Comparison of ENCODE assay signal across 11 cellular contexts in genomic region chr17:50853015-50853615, GRCh38. TPM values are rescaled to one million over a fixed set of nuclear protein-coding genes. Genes with fewer than 3 reads are reported as not detected.
DNase-seq lines count a peak whose midpoint lies in the region; ATAC-seq, FAIRE-seq and TF ChIP-seq lines count a peak whose summit lies in the region.
"Had no signal": no experiment of that assay in that cellular context is flagged by ENCODE, and none has a peak within 500 bp of the region (broad histone marks: within the 10 kb centered on the region; RNA-seq: fewer than 3 reads in every experiment).

No MANE protein-coding gene starts in this region.

- H3K36me3 ChIP-seq in Caco-2 (ENCODE audit: control insufficient read depth, insufficient read depth, low read length) (no peaks in the 10 kb centered on the region), Loucy (ENCODE audit: insufficient read depth, low read length) (no peaks in the 10 kb centered on the region), endothelial cell of umbilical vein (ENCODE audit: control insufficient read depth in 2 of 2, extremely low read depth in 1 of 2, insufficient read depth in 2 of 2, low read length in 2 of 2) (no peaks in the 10 kb centered on the region), parathyroid adenoma (ENCODE audit: control insufficient read depth, insufficient read depth, low read length) (no peaks in the 10 kb centered on the region), aorta (ENCODE audit: control insufficient read depth in 1 of 2, insufficient read depth in 2 of 2, low read length in 1 of 2) (no peaks in the 10 kb centered on the region)
- H3K36me3 ChIP-seq: spleen had no signal

- CTCF ChIA-PET in Caco-2 (lab: Charles Lee), result interaction anchor here (0.7 to 7.1 kb wide), 34 partner anchors 8 to 302 kb away, joined by 3 to 186 read pairs (median 10); partner anchors contain the start of genes LUC7L3, NME1, TOB1 and WFIKKN2
- CTCF ChIA-PET in endothelial cell of umbilical vein (lab: Charles Lee), result interaction anchor here (0.6 to 7.6 kb wide), 36 partner anchors 10 to 302 kb away, joined by 3 to 343 read pairs (median 6); partner anchors contain the start of genes ANKRD40CL, NME1, TOB1 and WFIKKN2

- H3F3A ChIP-seq in Loucy (ENCODE audit: low read depth), result no peaks in the 10 kb centered on the region

- 82 to 86% methylated on average over 6 of the region's 6 CpGs for WGBS in aorta, 2 donors

- peak overlapping the region; percentile 64 for H3K4me3 Mint-ChIP-seq in Caco-2 (ENCODE audit: unreplicated experiment)

- H3K9ac ChIP-seq in Loucy (ENCODE audit: low read depth, low read length, poor library complexity, severe bottlenecking) (no peak overlapping the region), endothelial cell of umbilical vein (replicated peaks; ENCODE audit: extremely low read depth, insufficient read depth, low read length) (no peak overlapping the region), parathyroid adenoma (no peak overlapping the region)

- no peaks in the 10 kb centered on the region for H3K9me3 Mint-ChIP-seq in Caco-2 (ENCODE audit: unreplicated experiment)

- H3K4me2 ChIP-seq in Loucy (ENCODE audit: low read depth, low read length, poor library complexity, severe bottlenecking) (peak overlapping the region; percentile 68), endothelial cell of umbilical vein (ENCODE audit: insufficient read depth, low read length) (no peak overlapping the region), parathyroid adenoma (ENCODE audit: low read length) (no peak overlapping the region)

- H3K27me3 Mint-ChIP-seq in Caco-2 (ENCODE audit: insufficient read depth, unreplicated experiment), result no peaks in the 10 kb centered on the region

- H3K4me3 ChIP-seq in Caco-2 (ENCODE audit: low read depth, low read length), result no peak overlapping the region
- no peak overlapping the region for H3K4me3 ChIP-seq in Loucy (ENCODE audit: low read length, poor library complexity, severe bottlenecking)
- H3K4me3 ChIP-seq in endothelial cell of umbilical vein (replicated peaks in 1 of 3; ENCODE audit: insufficient read depth in 1 of 3, low read depth in 1 of 3, low read length in 3 of 3), result no peak overlapping the region
- no peak overlapping the region for H3K4me3 ChIP-seq in parathyroid adenoma (ENCODE audit: low read depth, low read length)
- no peak overlapping the region for H3K4me3 ChIP-seq in aorta (ENCODE audit: low read length in 2 of 2)

- H3K4me1 Mint-ChIP-seq in Caco-2 (ENCODE audit: low read depth, unreplicated experiment), result peaks cover 30% of the 10 kb centered on the region

- H3K27me3 ChIP-seq in Caco-2 (replicated peaks; ENCODE audit: control insufficient read depth, insufficient read depth, low read length) (no peaks in the 10 kb centered on the region), Loucy (ENCODE audit: insufficient read depth, low read length, poor library complexity, severe bottlenecking) (no peaks in the 10 kb centered on the region), endothelial cell of umbilical vein (ENCODE audit: control insufficient read depth in 2 of 2, insufficient read depth in 2 of 2, low read length in 2 of 2) (peaks cover 7 to 16% of the 10 kb centered on the region in 2 experiments), parathyroid adenoma (ENCODE audit: control insufficient read depth, insufficient read depth, low read length) (no peaks in the 10 kb centered on the region), aorta (ENCODE audit: control insufficient read depth in 1 of 2, insufficient read depth in 2 of 2, low read length in 1 of 2) (no peaks in the 10 kb centered on the region)
- H3K27me3 ChIP-seq: spleen had no signal

- H2AFZ ChIP-seq in Loucy (ENCODE audit: low read length), result peak overlapping the region; percentile 92; the same call in 1 of the 2 replicates
- peak overlapping the region; percentile 78 for H2AFZ ChIP-seq in endothelial cell of umbilical vein (ENCODE audit: low read depth, low read length)
- peak overlapping the region; percentile 68 for H2AFZ ChIP-seq in parathyroid adenoma

- H3K27ac Mint-ChIP-seq in Caco-2 (ENCODE audit: unreplicated experiment), result peak overlapping the region; percentile 74

- dilution Hi-C loops in endothelial cell of umbilical vein (cut with MboI; ENCODE audit: extremely low pct_ligation_motif_present, low sequenced_read_pairs), result no loop called here

- no peak for TF ChIP-seq POLR2A in endothelial cell of umbilical vein (IDR thresholded peaks at IDR 0.05; ENCODE audit: low read depth, low read length)

- H3K79me2 ChIP-seq in Loucy (ENCODE audit: insufficient read depth, low read length) (no peaks in the 10 kb centered on the region), endothelial cell of umbilical vein (ENCODE audit: control insufficient read depth, insufficient read depth, low read length) (no peaks in the 10 kb centered on the region), parathyroid adenoma (peaks cover 2% of the 10 kb centered on the region)

- no peaks in the 10 kb centered on the region for H3K9me3 ChIP-seq in Caco-2
- no peaks in the 10 kb centered on the region for H3K9me3 ChIP-seq in Loucy (ENCODE audit: insufficient read depth, low read depth, low read length)
- H3K9me3 ChIP-seq in endothelial cell of umbilical vein (replicated peaks; ENCODE audit: control insufficient read depth, insufficient read depth, low read length), result no peaks in the 10 kb centered on the region
- H3K9me3 ChIP-seq in parathyroid adenoma (ENCODE audit: control insufficient read depth, low read length), result no peaks in the 10 kb centered on the region
- no peaks in the 10 kb centered on the region for H3K9me3 ChIP-seq in aorta (ENCODE audit: control insufficient read depth, low read length)

- no peak for TF ChIP-seq CTCF in Caco-2 (IDR thresholded peaks at IDR 0.05; ENCODE audit: insufficient read depth in 1 of 2, low read depth in 1 of 2, low read length in 1 of 2, severe bottlenecking in 1 of 2, unreplicated experiment in 1 of 2)
- no peak for TF ChIP-seq CTCF in Loucy (conservative IDR thresholded peaks at IDR 0.05; ENCODE audit: low read length)
- no peak for TF ChIP-seq CTCF in endothelial cell of umbilical vein (IDR thresholded peaks at IDR 0.05; ENCODE audit: extremely low read depth in 1 of 2, insufficient read depth in 1 of 2, low read depth in 1 of 2, low read length in 2 of 2)
- no peak for TF ChIP-seq CTCF in parathyroid adenoma (IDR thresholded peaks at IDR 0.05)

- ATAC-seq in GM18873 (IDR thresholded peaks at IDR 0.05; ENCODE audit: low FRiP score, unreplicated experiment) (no peak), GM21381 (IDR thresholded peaks at IDR 0.05; ENCODE audit: unreplicated experiment) (no peak), aorta (ENCODE audit: low FRiP score) (no peak)

- BruUV-seq in Caco-2 (replicated peaks; lab: Mats Ljungman, UMichigan), result no TSS peak
- BruUV-seq in endothelial cell of umbilical vein (replicated peaks; lab: Mats Ljungman, UMichigan), result no TSS peak

- H3K27ac ChIP-seq in endothelial cell of umbilical vein (ENCODE audit: insufficient read depth, low read depth, low read length), result no peak overlapping the region
- H3K27ac ChIP-seq in parathyroid adenoma, result no peak overlapping the region
- H3K27ac ChIP-seq in aorta (ENCODE audit: low read depth in 1 of 2, low read length in 2 of 2), result no peak overlapping the region

- FAIRE-seq in endothelial cell of umbilical vein (lab: Jason Lieb, UNC), result no peak

- no peaks in the 10 kb centered on the region for H3K9me2 ChIP-seq in Loucy (replicated peaks; ENCODE audit: low read depth, low read length)

- no peaks in the 10 kb centered on the region for H4K20me1 ChIP-seq in Loucy (ENCODE audit: insufficient read depth, low read length, poor library complexity, severe bottlenecking)
- no peaks in the 10 kb centered on the region for H4K20me1 ChIP-seq in endothelial cell of umbilical vein (replicated peaks; ENCODE audit: control insufficient read depth, extremely low read depth, insufficient read depth, low read length)

- POLR2A ChIA-PET in Caco-2 (lab: Charles Lee) (interaction anchor here (0.6 to 3.6 kb wide), 8 partner anchors 8 to 117 kb away, joined by 3 to 66 read pairs (median 4); partner anchors contain the start of gene TOB1), endothelial cell of umbilical vein (lab: Charles Lee) (interaction anchor here (1.3 to 6.1 kb wide), 2 partner anchors 13 to 102 kb away, joined by 3 to 67 read pairs; partner anchors contain the start of gene TOB1)

- DNase-seq in Caco-2, result peak; percentile 36 to 39
- DNase-seq in endothelial cell of umbilical vein (ENCODE audit: low read depth, low spot score), result peak; percentile 53
- no peak for DNase-seq in aorta
- DNase-seq: foreskin melanocyte, mesendoderm, NCI-H2171 treated with DMSO at 0.1 percent for 48 hours had no signal

- intact Hi-C loops in Caco-2 (cut with micrococcal nuclease; ENCODE audit: unreplicated experiment), result no loop called here
- intact Hi-C loops in endothelial cell of umbilical vein (cut with micrococcal nuclease), result loop anchor here (5.0 kb wide), 1 partner anchor 299 kb away; the partner anchor contains the start of gene NME1
- intact Hi-C loops in aorta (cut with DNase I), result loop anchor here (2.0 to 5.0 kb wide), 2 partner anchors 104 to 300 kb away; partner anchors contain the start of gene NME1 (in 1 of the 2)

- no peaks in the 10 kb centered on the region for H3K9me1 ChIP-seq in endothelial cell of umbilical vein (replicated peaks; ENCODE audit: control insufficient read depth, extremely low read depth, insufficient read depth, low read length)

- H3K36me3 Mint-ChIP-seq in Caco-2 (ENCODE audit: insufficient read depth, unreplicated experiment), result no peaks in the 10 kb centered on the region

- H3K4me1 ChIP-seq in Caco-2 (peaks cover 25% of the 10 kb centered on the region), Loucy (ENCODE audit: insufficient read depth, low read length, poor library complexity, severe bottlenecking) (peaks cover 12% of the 10 kb centered on the region), endothelial cell of umbilical vein (ENCODE audit: control insufficient read depth, extremely low read depth, insufficient read depth, low read length) (peaks cover 10% of the 10 kb centered on the region), parathyroid adenoma (no peaks in the 10 kb centered on the region), aorta (ENCODE audit: control insufficient read depth in 1 of 2, insufficient read depth in 2 of 2, low read length in 2 of 2) (peaks cover 0 to 2% of the 10 kb centered on the region in 2 donors)

RNA-seq across cellular contexts. Expression of gene TOB1, which starts 13.0 kb away (rescaled TPM):
- total RNA-seq in Caco-2 (2022), result 114 TPM in 2 replicates
- total RNA-seq in endothelial cell of umbilical vein, result 12.9 and 13.0 TPM in 2 replicates
- polyA plus RNA-seq in endothelial cell of umbilical vein, result 3.3 and 4.2 TPM in 2 replicates
- 3.3 and 3.6 TPM in 2 replicates for polyA plus RNA-seq in endothelial cell of umbilical vein (2011; cell fraction: cytosol; rRNA removed)
- 2.3 and 2.6 TPM in 2 replicates for polyA plus RNA-seq in endothelial cell of umbilical vein (2011; cell fraction: nucleus; rRNA removed)
- 10.7 and 13.5 TPM in 2 replicates for polyA plus RNA-seq in endothelial cell of umbilical vein (2012)
- polyA minus RNA-seq in endothelial cell of umbilical vein, result 5.9 and 6.1 TPM in 2 replicates
- 103 TPM for polyA minus RNA-seq in endothelial cell of umbilical vein (2011; cell fraction: cytosol; rRNA and poly(A)+ RNA removed)
- 3.0 and 9.5 TPM in 2 replicates for polyA minus RNA-seq in endothelial cell of umbilical vein (2011; cell fraction: nucleus; rRNA and poly(A)+ RNA removed)
- total RNA-seq in aorta, result 10 to 100 TPM; 42.0 to 55.2 TPM
- polyA plus RNA-seq in aorta, result 10 to 100 TPM; 24.0 to 39.8 TPM

RNA-seq across cellular contexts. Expression of gene WFIKKN2, which starts 17.7 kb away (rescaled TPM):
- total RNA-seq in Caco-2 (2022), result not detected in 2 replicates
- total RNA-seq in endothelial cell of umbilical vein, result not detected in 2 replicates
- 0.03 TPM in 1 of 2 replicates, not detected in the other for polyA plus RNA-seq in endothelial cell of umbilical vein
- not detected in 2 replicates for polyA plus RNA-seq in endothelial cell of umbilical vein (2011; cell fraction: cytosol; rRNA removed)
- not detected in 2 replicates for polyA plus RNA-seq in endothelial cell of umbilical vein (2011; cell fraction: nucleus; rRNA removed)
- polyA plus RNA-seq in endothelial cell of umbilical vein (2012), result not detected in 2 replicates
- not detected in 2 replicates for polyA minus RNA-seq in endothelial cell of umbilical vein
- not detected for polyA minus RNA-seq in endothelial cell of umbilical vein (2011; cell fraction: cytosol; rRNA and poly(A)+ RNA removed)
- not detected in 2 replicates for polyA minus RNA-seq in endothelial cell of umbilical vein (2011; cell fraction: nucleus; rRNA and poly(A)+ RNA removed)
- total RNA-seq in aorta, result under 1 TPM in 1 of 2 donors, not detected in 1; 0.48 TPM
- not detected for polyA plus RNA-seq in aorta

Comparison
In these comparisons a context has a peak if more than half of its experiments do, and no peak if none do; other contexts are left out.
1. DNase-seq: peak in Caco-2 (2 of 2) and endothelial cell of umbilical vein (single experiment); none in aorta (0 of 2).
2. Peak in every context shown above with its lines, with median percentiles within 50 percentile points of each other: H2AFZ ChIP-seq.